12 cellular contexts compared by ENCODE assay signal in the genomic region with DNA sequence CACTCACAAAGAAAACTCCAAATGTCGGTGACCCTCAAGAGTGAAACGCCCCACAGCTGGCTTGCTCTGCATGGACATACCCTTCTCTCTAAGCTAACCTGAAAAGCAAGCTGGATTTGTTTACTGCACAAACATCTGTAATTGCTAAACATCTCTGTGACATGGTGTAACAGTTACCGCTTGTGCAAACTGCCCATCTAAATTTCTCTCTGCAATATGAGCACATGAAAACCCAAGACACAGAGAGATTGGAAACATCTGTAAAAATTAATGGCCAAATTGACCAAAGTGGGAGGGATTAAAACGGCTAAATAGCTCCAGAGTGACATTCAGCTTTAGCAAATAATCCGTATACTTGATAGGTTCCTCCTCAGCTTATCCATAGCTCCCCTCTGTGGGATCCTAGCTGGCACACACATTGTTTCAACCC.
A peak's percentile ranks its signal among the peaks of the same experiment; 100 is the strongest.
DNase-seq lines count a peak whose midpoint lies in the region; ATAC-seq and TF ChIP-seq lines count a peak whose summit lies in the region.
"Had no signal": no experiment of that assay in that cellular context is flagged by ENCODE, and none has a peak within 500 bp of the region (broad histone marks: within the 10 kb centered on the region; RNA-seq: fewer than 3 reads in every experiment).

No MANE protein-coding gene starts in this region.

- H4K20me1 ChIP-seq in SK-N-SH (ENCODE audit: insufficient read depth): no peaks in the 10 kb centered on the region

- TF ChIP-seq CTCF in SK-N-SH (IDR thresholded peaks at IDR 0.05) (no peak), fibroblast of the aortic adventitia (IDR thresholded peaks at IDR 0.05; ENCODE audit: insufficient read depth, low read length) (no peak), GM10266 (IDR thresholded peaks at IDR 0.05; ENCODE audit: control insufficient read depth, insufficient read depth, low read depth, missing control alignments) (no peak)

- CTCF ChIA-PET in SK-N-SH (lab: Yijun Ruan, JAX): interaction anchor here (0.7 kb wide), 1 partner anchor 9 kb away, joined by 3 read pairs; no protein-coding TSS in a partner anchor

- H3K27me3 ChIP-seq in SK-N-SH (ENCODE audit: insufficient read depth): no peaks in the 10 kb centered on the region

- no peak for TF ChIP-seq RAD21 in SK-N-SH (IDR thresholded peaks at IDR 0.05; ENCODE audit: low read length)

- POLR2A ChIA-PET in SK-N-SH (lab: Yijun Ruan, JAX): no interaction called here

- H3K36me3 ChIP-seq in SK-N-SH (replicated peaks in 1 of 2; ENCODE audit: control insufficient read depth in 1 of 2, insufficient read depth in 2 of 2, low read length in 1 of 2): no peaks in the 10 kb centered on the region

- H3K9ac ChIP-seq in SK-N-SH: peak overlapping the region; percentile 81

- 0 out of 2 replicates have a peak overlapping the region, but pooled peaks have one; percentile 66 for H2AFZ ChIP-seq in SK-N-SH (ENCODE audit: low read depth)

- intact Hi-C loops in sciatic nerve (cut with DNase I): no loop called here

- H3K4me1 ChIP-seq in SK-N-SH (ENCODE audit: control insufficient read depth in 1 of 2, insufficient read depth in 2 of 2, low read depth in 1 of 2, low read length in 1 of 2): peaks cover 5 to 17% of the 10 kb centered on the region in 2 experiments
- H3K4me1 ChIP-seq: psoas muscle had no signal

- 8% methylated on average over 5 of the region's 5 CpGs for WGBS in SK-N-SH (ENCODE audit: low lambda C conversion rate)

- no peaks in the 10 kb centered on the region for H3K9me2 ChIP-seq in SK-N-SH

- peak; percentile 33 for DNase-seq in GM03348 (ENCODE audit: low spot score)
- no peak for DNase-seq in SK-N-SH
- peak; percentile 52 for DNase-seq in fibroblast of the aortic adventitia (ENCODE audit: low read depth)
- DNase-seq in sciatic nerve (ENCODE audit: low spot score): no peak
- no peak for DNase-seq in stimulated activated naive CD8-positive, alpha-beta T cell treated with anti-CD3 and anti-CD28 coated beads, Interleukin-15, Interleukin-2, amounts not matched to agents 100 U/mL and 50 U/mL, for 24 hours
- DNase-seq in GM10266 (ENCODE audit: extremely low spot score): no peak
- DNase-seq: activated CD4-positive, alpha-beta T cell treated with anti-CD3 and anti-CD28 coated beads for 1 hour; amniotic stem cell; DMS79 treated with DMSO at 0.1 percent for 48 hours had no signal

- peaks cover 43% of the 10 kb centered on the region for H3F3A ChIP-seq in SK-N-SH (replicated peaks; ENCODE audit: insufficient read depth)

- ATAC-seq in sciatic nerve (peak; percentile 67), GM19455 (IDR thresholded peaks at IDR 0.05; ENCODE audit: unreplicated experiment) (no peak), HG02981 (IDR thresholded peaks at IDR 0.05; ENCODE audit: unreplicated experiment) (no peak)
- no peak for ATAC-seq in stimulated activated naive CD8-positive, alpha-beta T cell treated with anti-CD3 and anti-CD28 coated beads, Interleukin-15, Interleukin-2, amounts not matched to agents 100 U/mL and 50 U/mL, for 24 hours

- H3K4me2 ChIP-seq in SK-N-SH: peak overlapping the region; percentile 84

- peaks cover 61% of the 10 kb centered on the region for H3K79me2 ChIP-seq in SK-N-SH (ENCODE audit: insufficient read depth)

- TF ChIP-seq EP300 in SK-N-SH (IDR thresholded peaks at IDR 0.05; ENCODE audit: borderline replicate concordance in 1 of 2, low read depth in 1 of 2, low read length in 1 of 2): no peak

- H3K27ac ChIP-seq in SK-N-SH (ENCODE audit: low read depth in 2 of 2, low read length in 1 of 2): peak overlapping the region; percentile 53 to 96
- H3K27ac ChIP-seq: psoas muscle had no signal

- peak overlapping the region; percentile 44 to 76; a peak in 3 of 4 replicates for H3K4me3 ChIP-seq in SK-N-SH (ENCODE audit: low read depth in 2 of 2, low read length in 1 of 2)
- peak overlapping the region; percentile 53 for H3K4me3 ChIP-seq in fibroblast of the aortic adventitia (ENCODE audit: low read depth, low read length)
- H3K4me3 ChIP-seq: psoas muscle had no signal

- H3K9me3 ChIP-seq in SK-N-SH: no peaks in the 10 kb centered on the region
- H3K9me3 ChIP-seq: psoas muscle had no signal

TF ChIP-seq in SK-N-SH, 30 proteins besides CTCF, POLR2A, EP300 and RAD21:
- TF ChIP-seq, protein P1, sequence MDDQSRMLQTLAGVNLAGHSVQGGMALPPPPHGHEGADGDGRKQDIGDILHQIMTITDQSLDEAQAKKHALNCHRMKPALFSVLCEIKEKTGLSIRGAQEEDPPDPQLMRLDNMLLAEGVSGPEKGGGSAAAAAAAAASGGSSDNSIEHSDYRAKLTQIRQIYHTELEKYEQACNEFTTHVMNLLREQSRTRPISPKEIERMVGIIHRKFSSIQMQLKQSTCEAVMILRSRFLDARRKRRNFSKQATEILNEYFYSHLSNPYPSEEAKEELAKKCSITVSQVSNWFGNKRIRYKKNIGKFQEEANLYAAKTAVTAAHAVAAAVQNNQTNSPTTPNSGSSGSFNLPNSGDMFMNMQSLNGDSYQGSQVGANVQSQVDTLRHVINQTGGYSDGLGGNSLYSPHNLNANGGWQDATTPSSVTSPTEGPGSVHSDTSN (IDR thresholded peaks at IDR 0.05): 0 out of 2 replicates have a peak, but pooled peaks have one; percentile 2
- no peak for TF ChIP-seq EZH2phosphoT487 (IDR thresholded peaks at IDR 0.05; ENCODE audit: borderline replicate concordance, low read depth)
- no peak for TF ChIP-seq RFX5 (IDR thresholded peaks at IDR 0.05; ENCODE audit: low read length)
- TF ChIP-seq TAF1 (IDR thresholded peaks at IDR 0.05; ENCODE audit: borderline replicate concordance, low read depth, low read length): no peak

Comparison
In these comparisons a context has a peak if more than half of its experiments do, and no peak if none do; other contexts are left out.
1. DNase-seq: peak in GM03348 (single experiment) and fibroblast of the aortic adventitia (single experiment); none in SK-N-SH (single experiment), sciatic nerve (single experiment), stimulated activated naive CD8-positive, alpha-beta T cell treated with anti-CD3 and anti-CD28 coated beads, Interleukin-15, Interleukin-2, amounts not matched to agents 100 U/mL and 50 U/mL, for 24 hours (single experiment) and GM10266 (single experiment).